ENCODE assay signal across 8 cellular contexts in genomic region chr10:130301026-130301892, GRCh38.
DNase-seq lines count a peak whose midpoint lies in the region; ATAC-seq and TF ChIP-seq lines count a peak whose summit lies in the region.

No MANE protein-coding gene starts in this region.

- peak overlapping the region; percentile 72 to 77 for H3K27ac ChIP-seq in esophagus (ENCODE audit: low read depth in 2 of 2, low read length in 1 of 2)

- no peaks in the 10 kb centered on the region for H3K27me3 ChIP-seq in esophagus (ENCODE audit: control insufficient read depth in 1 of 2, insufficient read depth in 2 of 2, low read length in 2 of 2)

- WGBS in esophagus, 2 donors: 22 to 27% methylated on average over 42 to 54 of the region's 54 CpGs

- H3K4me1 ChIP-seq in esophagus (ENCODE audit: control insufficient read depth in 2 of 2, insufficient read depth in 2 of 2, low read length in 1 of 2): no peaks in the 10 kb centered on the region

- H3K4me3 ChIP-seq in AG09309 (ENCODE audit: control insufficient read depth, low read depth, low read length) (peak overlapping the region; percentile 32), esophagus (ENCODE audit: low read depth in 1 of 2, low read length in 2 of 2) (peak overlapping the region; percentile 43 to 62)

- DNase-seq in AG09309 (ENCODE audit: low read depth) (peak; percentile 16), glomerular visceral epithelial cell (ENCODE audit: extremely low spot score) (no peak), anterior cingulate cortex (lab: John Stamatoyannopoulos, UW) (no peak), T1000 (lab: John Stamatoyannopoulos, UW) (no peak)
- peak; percentile 50 for DNase-seq in activated CD4-positive, alpha-beta T cell treated with anti-CD3 and anti-CD28 coated beads, Interleukin-2, amount 50 U/mL, for 1 hour
- DNase-seq in stimulated activated CD4-positive, alpha-beta T cell treated with anti-CD3 and anti-CD28 coated beads, Interleukin-12 subunit alpha, Interleukin-12 subunit beta, amount 100 ng/mL, for 24 hours (ENCODE audit: low read depth in 2 of 2): peak; percentile 59 to 60

- H3K36me3 ChIP-seq in esophagus (ENCODE audit: control insufficient read depth in 2 of 2, insufficient read depth in 2 of 2, low read length in 1 of 2): no peaks in the 10 kb centered on the region

- peak; percentile 45 for ATAC-seq in HG03060 (IDR thresholded peaks at IDR 0.05; ENCODE audit: low read depth, unreplicated experiment)

- TF ChIP-seq CTCF in AG09309 (IDR thresholded peaks at IDR 0.05; ENCODE audit: control insufficient read depth, insufficient read depth, low read depth, low read length, missing control alignments): no peak

- peaks cover 0 to 30% of the 10 kb centered on the region in 2 donors for H3K9me3 ChIP-seq in esophagus (ENCODE audit: control insufficient read depth in 2 of 2, insufficient read depth in 1 of 2, low read depth in 1 of 2, low read length in 1 of 2)

Comparison
In these comparisons a context has a peak if more than half of its experiments do, and no peak if none do; other contexts are left out.
1. DNase-seq: peak in AG09309 (single experiment), activated CD4-positive, alpha-beta T cell treated with anti-CD3 and anti-CD28 coated beads, Interleukin-2, amount 50 U/mL, for 1 hour (single experiment) and stimulated activated CD4-positive, alpha-beta T cell treated with anti-CD3 and anti-CD28 coated beads, Interleukin-12 subunit alpha, Interleukin-12 subunit beta, amount 100 ng/mL, for 24 hours (2 of 2); none in glomerular visceral epithelial cell (single experiment), anterior cingulate cortex (0 of 58) and T1000 (single experiment).